ENCODE assay signal across 9 cellular contexts in genomic region chr12:126936181-126936851, GRCh38.
A peak's percentile ranks its signal among the peaks of the same experiment; 100 is the strongest.
DNase-seq lines count a peak whose midpoint lies in the region; FAIRE-seq and TF ChIP-seq lines count a peak whose summit lies in the region.
"Had no signal": no experiment of that assay in that cellular context is flagged by ENCODE, and none has a peak within 500 bp of the region (broad histone marks: within the 10 kb centered on the region; RNA-seq: fewer than 3 reads in every experiment).

No MANE protein-coding gene starts in this region.

- FAIRE-seq in GM19239 (lab: Jason Lieb, UNC) = no peak

- CTCF ChIA-PET in OCI-LY7 (lab: Charles Lee; ENCODE audit: unreplicated experiment) = no interaction called here

- intact Hi-C loops in OCI-LY7 (cut with micrococcal nuclease; ENCODE audit: unreplicated experiment) = no loop called here

- H3K79me2 ChIP-seq in OCI-LY7 (ENCODE audit: insufficient read depth, low read depth, low read length) = no peaks in the 10 kb centered on the region

- H4K20me1 ChIP-seq in OCI-LY7 (ENCODE audit: insufficient read depth, low read length) = no peaks in the 10 kb centered on the region

- no peak overlapping the region for H3K4me2 ChIP-seq in OCI-LY7 (ENCODE audit: low read length)

- no peak overlapping the region for H3K4me3 ChIP-seq in OCI-LY7 (ENCODE audit: low read depth, low read length, poor library complexity, severe bottlenecking)

- H3K9me2 ChIP-seq in OCI-LY7 (ENCODE audit: insufficient read depth, low read length) = no peaks in the 10 kb centered on the region

- no peaks in the 10 kb centered on the region for H3K36me3 ChIP-seq in OCI-LY7 (ENCODE audit: insufficient read depth, low read length)

- H2AFZ ChIP-seq in OCI-LY7 (ENCODE audit: low read length) = no peak overlapping the region

- no TSS peak for BruUV-seq in OCI-LY7 (replicated peaks; lab: Mats Ljungman, UMichigan)

- H3K4me1 ChIP-seq in OCI-LY7 (ENCODE audit: insufficient read depth, low read length, poor library complexity, severe bottlenecking) = no peaks in the 10 kb centered on the region

- DNase-seq in GM03348 (ENCODE audit: low spot score) (peak; percentile 7), HT1080 (ENCODE audit: low read depth) (peak; percentile 86), caudate nucleus (lab: John Stamatoyannopoulos, UW) (peak in 40 of 61 donors; percentile 1 to 83 (median 17)), nucleus accumbens (lab: John Stamatoyannopoulos, UW) (peak in 46 of 56 donors; percentile 0 to 85 (median 12)), SW 1271 (lab: John Stamatoyannopoulos, UW) (no peak), OCI-LY7 (ENCODE audit: low spot score) (no peak), GM19239 (ENCODE audit: insufficient read length, low spot score) (no peak), iPS-NIHi7 (ENCODE audit: extremely low spot score) (no peak)
- DNase-seq: kidney glomerular epithelial cell had no signal

- H3K9me3 ChIP-seq in OCI-LY7 (ENCODE audit: low read length) = no peaks in the 10 kb centered on the region

- H3K27ac ChIP-seq in caudate nucleus (ENCODE audit: low read depth, low read length) = no peak overlapping the region
- H3K27ac ChIP-seq in OCI-LY7 (ENCODE audit: low read depth, low read length, poor library complexity, severe bottlenecking) = no peak overlapping the region

- POLR2A ChIA-PET in OCI-LY7 (lab: Charles Lee) = no interaction called here

- no peak for TF ChIP-seq CTCF in OCI-LY7 (conservative IDR thresholded peaks at IDR 0.05; ENCODE audit: low read length)

Comparison
In these comparisons a context has a peak if more than half of its experiments do, and no peak if none do; other contexts are left out.
1. DNase-seq: peak in GM03348 (single experiment), HT1080 (single experiment), caudate nucleus (40 of 61) and nucleus accumbens (46 of 56); none in SW 1271 (0 of 2), OCI-LY7 (single experiment), GM19239 (single experiment) and iPS-NIHi7 (single experiment).